In the genomic region with DNA sequence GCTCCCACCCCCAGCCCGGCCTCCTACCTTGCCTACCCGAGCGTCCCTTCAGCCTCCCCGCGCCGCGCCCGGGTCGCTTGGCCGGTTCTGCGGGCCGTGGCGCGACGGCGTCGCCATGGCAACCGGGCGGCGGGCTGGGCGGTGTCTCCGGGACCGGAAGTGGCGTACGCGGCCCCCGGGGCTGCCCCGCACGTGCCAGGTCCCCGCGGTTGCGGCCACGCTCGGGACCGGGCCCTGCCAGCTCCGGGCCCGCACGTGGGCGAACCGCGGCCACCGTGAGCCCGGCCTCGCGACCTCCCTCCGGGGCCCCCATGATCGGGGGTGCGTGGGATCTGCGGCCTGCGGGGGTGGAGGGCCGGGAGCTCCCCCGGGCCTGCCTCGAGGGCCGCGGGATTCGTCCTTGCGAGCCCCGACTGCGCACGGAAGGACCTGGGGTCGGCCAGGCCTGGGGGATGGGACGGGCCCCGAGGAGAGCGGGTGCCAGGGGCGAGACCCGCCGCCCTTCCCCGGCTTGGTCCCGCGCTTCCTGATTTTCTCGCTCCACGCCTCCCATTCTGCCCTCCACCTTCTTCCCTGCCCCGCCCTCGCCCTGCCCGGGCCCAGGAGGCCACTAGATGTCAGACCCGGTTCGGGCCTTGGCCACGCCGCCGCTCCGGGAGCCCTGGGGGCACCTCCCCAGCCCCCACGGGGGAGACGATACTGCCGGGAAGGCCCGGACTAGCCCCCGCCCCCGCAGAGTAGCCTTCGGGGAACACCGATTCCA, we compare ENCODE assay signal across 8 cellular contexts. TPM values are rescaled to one million over a fixed set of nuclear protein-coding genes. Genes with fewer than 3 reads are reported as not detected.
DNase-seq lines count a peak whose midpoint lies in the region; ATAC-seq and TF ChIP-seq lines count a peak whose summit lies in the region.

A gene with protein sequence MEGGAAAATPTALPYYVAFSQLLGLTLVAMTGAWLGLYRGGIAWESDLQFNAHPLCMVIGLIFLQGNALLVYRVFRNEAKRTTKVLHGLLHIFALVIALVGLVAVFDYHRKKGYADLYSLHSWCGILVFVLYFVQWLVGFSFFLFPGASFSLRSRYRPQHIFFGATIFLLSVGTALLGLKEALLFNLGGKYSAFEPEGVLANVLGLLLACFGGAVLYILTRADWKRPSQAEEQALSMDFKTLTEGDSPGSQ (minus strand): TSS at position 89 of the 763 bp plus-strand sequence. CDS start 8,759 bp downstream, outside the sequence.

- peak within 1 kb of the TSS; percentile 91 for H3K27ac Mint-ChIP-seq in stimulated activated effector memory CD8-positive, alpha-beta T cell treated with anti-CD3 and anti-CD28 coated beads, Interleukin-12 subunit alpha, Interleukin-12 subunit beta, amount 100 ng/mL, for 72 hours

- DNase-seq in AG20443 (ENCODE audit: low spot score) (peak; percentile 95), NCI-H774 (lab: John Stamatoyannopoulos, UW) (peak; percentile 91), activated T-cell treated with anti-CD3 and anti-CD28 coated beads for 48 hours (ENCODE audit: low read depth) (peak; percentile 70), erythroblast (lab: John Stamatoyannopoulos, UW) (peak; percentile 82 to 87), myocyte (ENCODE audit: low read depth) (peak; percentile 54)
- peak; percentile 72 to 87 for DNase-seq in stimulated activated effector memory CD8-positive, alpha-beta T cell treated with anti-CD3 and anti-CD28 coated beads, Interleukin-12 subunit alpha, Interleukin-12 subunit beta, amount 100 ng/mL, for 72 hours (ENCODE audit: low spot score in 2 of 2)

- in situ Hi-C loops in GM18951 (cut with MboI; ENCODE audit: low sequenced_read_pairs, unreplicated experiment), result no loop called here

- peaks cover 12% of the 10 kb centered on the region for H3K36me3 Mint-ChIP-seq in stimulated activated effector memory CD8-positive, alpha-beta T cell treated with anti-CD3 and anti-CD28 coated beads, Interleukin-12 subunit alpha, Interleukin-12 subunit beta, amount 100 ng/mL, for 72 hours

- peak; percentile 52 for ATAC-seq in HG03135 (IDR thresholded peaks at IDR 0.05; ENCODE audit: unreplicated experiment)
- ATAC-seq in stimulated activated effector memory CD8-positive, alpha-beta T cell treated with anti-CD3 and anti-CD28 coated beads, Interleukin-12 subunit alpha, Interleukin-12 subunit beta, amount 100 ng/mL, for 72 hours, result peak; percentile 72

- H3K4me1 Mint-ChIP-seq in stimulated activated effector memory CD8-positive, alpha-beta T cell treated with anti-CD3 and anti-CD28 coated beads, Interleukin-12 subunit alpha, Interleukin-12 subunit beta, amount 100 ng/mL, for 72 hours, result peaks cover 40% of the 10 kb centered on the region

- peak within 1 kb of the TSS; percentile 69 for H3K4me3 Mint-ChIP-seq in stimulated activated effector memory CD8-positive, alpha-beta T cell treated with anti-CD3 and anti-CD28 coated beads, Interleukin-12 subunit alpha, Interleukin-12 subunit beta, amount 100 ng/mL, for 72 hours

- H3K9me3 Mint-ChIP-seq in stimulated activated effector memory CD8-positive, alpha-beta T cell treated with anti-CD3 and anti-CD28 coated beads, Interleukin-12 subunit alpha, Interleukin-12 subunit beta, amount 100 ng/mL, for 72 hours, result no peaks in the 10 kb centered on the region

- peak; percentile 42 for TF ChIP-seq POLR2A in GM18951 (IDR thresholded peaks at IDR 0.05; ENCODE audit: extremely low read depth, insufficient read depth, insufficient read length)
- TF ChIP-seq POLR2A in erythroblast (IDR thresholded peaks at IDR 0.05; ENCODE audit: low read length), result peak; percentile 34

RNA-seq across cellular contexts. Expression of the gene that starts here (rescaled TPM):
- total RNA-seq in myocyte, result 2.9 and 4.6 TPM in 2 replicates
- polyA plus RNA-seq in myocyte (2012), result 3.0 TPM

Comparison
In these comparisons a context has a peak if more than half of its experiments do, and no peak if none do; other contexts are left out.
1. Peak in every context shown above with its lines: DNase-seq and ATAC-seq.